In the genomic region with DNA sequence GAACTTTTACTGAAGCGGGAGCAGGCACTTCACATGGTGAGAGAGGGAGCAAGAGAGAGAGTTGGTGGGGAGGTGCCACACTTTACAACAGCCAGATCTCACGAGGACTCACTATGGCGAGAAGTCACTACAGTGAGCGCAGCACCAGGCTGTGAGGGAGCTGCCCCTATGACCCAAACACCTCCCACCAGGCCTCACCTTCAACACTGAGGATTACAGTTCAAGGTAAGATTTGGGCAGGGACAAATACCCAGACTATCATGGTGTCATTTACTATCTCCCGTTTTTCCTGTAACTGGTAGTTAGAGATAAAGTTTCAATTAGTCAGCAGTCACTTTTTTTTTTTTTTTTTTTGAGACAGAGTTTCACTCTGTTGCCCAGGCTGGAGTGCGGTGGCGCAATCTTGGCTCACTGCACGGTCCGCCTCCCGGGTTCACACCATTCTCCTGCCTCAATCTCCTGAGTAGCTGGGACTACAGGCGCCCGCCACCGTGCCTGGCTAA, we compare ENCODE assay signal across 1 cellular context.
A peak's percentile ranks its signal among the peaks of the same experiment; 100 is the strongest.
TF ChIP-seq lines count a peak whose summit lies in the region.

No MANE protein-coding gene starts in this region.

TF ChIP-seq in K562, 482 proteins besides CTCF, POLR2A, EP300 and RAD21 (continued from another document and continues in another):
- TF ChIP-seq, protein P1, sequence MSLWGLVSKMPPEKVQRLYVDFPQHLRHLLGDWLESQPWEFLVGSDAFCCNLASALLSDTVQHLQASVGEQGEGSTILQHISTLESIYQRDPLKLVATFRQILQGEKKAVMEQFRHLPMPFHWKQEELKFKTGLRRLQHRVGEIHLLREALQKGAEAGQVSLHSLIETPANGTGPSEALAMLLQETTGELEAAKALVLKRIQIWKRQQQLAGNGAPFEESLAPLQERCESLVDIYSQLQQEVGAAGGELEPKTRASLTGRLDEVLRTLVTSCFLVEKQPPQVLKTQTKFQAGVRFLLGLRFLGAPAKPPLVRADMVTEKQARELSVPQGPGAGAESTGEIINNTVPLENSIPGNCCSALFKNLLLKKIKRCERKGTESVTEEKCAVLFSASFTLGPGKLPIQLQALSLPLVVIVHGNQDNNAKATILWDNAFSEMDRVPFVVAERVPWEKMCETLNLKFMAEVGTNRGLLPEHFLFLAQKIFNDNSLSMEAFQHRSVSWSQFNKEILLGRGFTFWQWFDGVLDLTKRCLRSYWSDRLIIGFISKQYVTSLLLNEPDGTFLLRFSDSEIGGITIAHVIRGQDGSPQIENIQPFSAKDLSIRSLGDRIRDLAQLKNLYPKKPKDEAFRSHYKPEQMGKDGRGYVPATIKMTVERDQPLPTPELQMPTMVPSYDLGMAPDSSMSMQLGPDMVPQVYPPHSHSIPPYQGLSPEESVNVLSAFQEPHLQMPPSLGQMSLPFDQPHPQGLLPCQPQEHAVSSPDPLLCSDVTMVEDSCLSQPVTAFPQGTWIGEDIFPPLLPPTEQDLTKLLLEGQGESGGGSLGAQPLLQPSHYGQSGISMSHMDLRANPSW (CRISPR knock-in tag; IDR thresholded peaks at IDR 0.05) = no peak
- TF ChIP-seq OTX1 (CRISPR knock-in tag; IDR thresholded peaks at IDR 0.05) = no peak
- peak; percentile 65 for TF ChIP-seq MAFG (tag; conservative IDR thresholded peaks at IDR 0.05)
- no peak for TF ChIP-seq HDGF (IDR thresholded peaks at IDR 0.05)
- peak; percentile 31; the same call in 1 of the 2 replicates for TF ChIP-seq MAFF (IDR thresholded peaks at IDR 0.05; ENCODE audit: low read length)
- TF ChIP-seq, protein P2, sequence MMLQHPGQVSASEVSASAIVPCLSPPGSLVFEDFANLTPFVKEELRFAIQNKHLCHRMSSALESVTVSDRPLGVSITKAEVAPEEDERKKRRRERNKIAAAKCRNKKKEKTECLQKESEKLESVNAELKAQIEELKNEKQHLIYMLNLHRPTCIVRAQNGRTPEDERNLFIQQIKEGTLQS (IDR thresholded peaks at IDR 0.05) = peak; percentile 75
- TF ChIP-seq, protein P2 (CRISPR knock-in tag; conservative IDR thresholded peaks at IDR 0.05) = no peak
- TF ChIP-seq, protein P3, sequence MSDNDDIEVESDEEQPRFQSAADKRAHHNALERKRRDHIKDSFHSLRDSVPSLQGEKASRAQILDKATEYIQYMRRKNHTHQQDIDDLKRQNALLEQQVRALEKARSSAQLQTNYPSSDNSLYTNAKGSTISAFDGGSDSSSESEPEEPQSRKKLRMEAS (CRISPR knock-in tag; IDR thresholded peaks at IDR 0.05) = peak; percentile 20; the same call in 1 of the 2 replicates
- no peak for TF ChIP-seq ZNF75A (CRISPR knock-in tag; IDR thresholded peaks at IDR 0.05)
- no peak for TF ChIP-seq TEAD1 (CRISPR knock-in tag; IDR thresholded peaks at IDR 0.05)
- TF ChIP-seq SMAD1 (IDR thresholded peaks at IDR 0.05; ENCODE audit: low read depth, low read length, partially characterized antibody) = no peak
- TF ChIP-seq ELF2 (CRISPR knock-in tag; IDR thresholded peaks at IDR 0.05) = no peak
- TF ChIP-seq, protein P4, sequence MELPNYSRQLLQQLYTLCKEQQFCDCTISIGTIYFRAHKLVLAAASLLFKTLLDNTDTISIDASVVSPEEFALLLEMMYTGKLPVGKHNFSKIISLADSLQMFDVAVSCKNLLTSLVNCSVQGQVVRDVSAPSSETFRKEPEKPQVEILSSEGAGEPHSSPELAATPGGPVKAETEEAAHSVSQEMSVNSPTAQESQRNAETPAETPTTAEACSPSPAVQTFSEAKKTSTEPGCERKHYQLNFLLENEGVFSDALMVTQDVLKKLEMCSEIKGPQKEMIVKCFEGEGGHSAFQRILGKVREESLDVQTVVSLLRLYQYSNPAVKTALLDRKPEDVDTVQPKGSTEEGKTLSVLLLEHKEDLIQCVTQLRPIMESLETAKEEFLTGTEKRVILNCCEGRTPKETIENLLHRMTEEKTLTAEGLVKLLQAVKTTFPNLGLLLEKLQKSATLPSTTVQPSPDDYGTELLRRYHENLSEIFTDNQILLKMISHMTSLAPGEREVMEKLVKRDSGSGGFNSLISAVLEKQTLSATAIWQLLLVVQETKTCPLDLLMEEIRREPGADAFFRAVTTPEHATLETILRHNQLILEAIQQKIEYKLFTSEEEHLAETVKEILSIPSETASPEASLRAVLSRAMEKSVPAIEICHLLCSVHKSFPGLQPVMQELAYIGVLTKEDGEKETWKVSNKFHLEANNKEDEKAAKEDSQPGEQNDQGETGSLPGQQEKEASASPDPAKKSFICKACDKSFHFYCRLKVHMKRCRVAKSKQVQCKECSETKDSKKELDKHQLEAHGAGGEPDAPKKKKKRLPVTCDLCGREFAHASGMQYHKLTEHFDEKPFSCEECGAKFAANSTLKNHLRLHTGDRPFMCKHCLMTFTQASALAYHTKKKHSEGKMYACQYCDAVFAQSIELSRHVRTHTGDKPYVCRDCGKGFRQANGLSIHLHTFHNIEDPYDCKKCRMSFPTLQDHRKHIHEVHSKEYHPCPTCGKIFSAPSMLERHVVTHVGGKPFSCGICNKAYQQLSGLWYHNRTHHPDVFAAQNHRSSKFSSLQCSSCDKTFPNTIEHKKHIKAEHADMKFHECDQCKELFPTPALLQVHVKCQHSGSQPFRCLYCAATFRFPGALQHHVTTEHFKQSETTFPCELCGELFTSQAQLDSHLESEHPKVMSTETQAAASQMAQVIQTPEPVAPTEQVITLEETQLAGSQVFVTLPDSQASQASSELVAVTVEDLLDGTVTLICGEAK (IDR thresholded peaks at IDR 0.05) = peak; percentile 82
- TF ChIP-seq, protein P4 (CRISPR knock-in tag; IDR thresholded peaks at IDR 0.05) = no peak
- no peak for TF ChIP-seq ILF3 (IDR thresholded peaks at IDR 0.05; ENCODE audit: borderline replicate concordance)
- no peak for TF ChIP-seq NFRKB (IDR thresholded peaks at IDR 0.05; ENCODE audit: low read depth)
- no peak for TF ChIP-seq ZNF551 (CRISPR knock-in tag; IDR thresholded peaks at IDR 0.05)
- TF ChIP-seq MCM7 (IDR thresholded peaks at IDR 0.05) = no peak
- TF ChIP-seq HMG20B (CRISPR knock-in tag; IDR thresholded peaks at IDR 0.05) = no peak
- no peak for TF ChIP-seq MAZ (CRISPR knock-in tag; conservative IDR thresholded peaks at IDR 0.05 in 1 of 2, IDR thresholded peaks at IDR 0.05 in 1 of 2)
- no peak for TF ChIP-seq ZNF79 (CRISPR knock-in tag; IDR thresholded peaks at IDR 0.05; ENCODE audit: low read depth)
- peak; percentile 93 for TF ChIP-seq DPF2 (IDR thresholded peaks at IDR 0.05)
- peak; percentile 72 for TF ChIP-seq NCOR1 (IDR thresholded peaks at IDR 0.05)
- TF ChIP-seq SUPT5H (IDR thresholded peaks at IDR 0.05) = no peak
- TF ChIP-seq BACH1 (tag; IDR thresholded peaks at IDR 0.05) = 0 out of 2 replicates have a peak, but pooled peaks have one; percentile 29
- TF ChIP-seq TEAD4 (IDR thresholded peaks at IDR 0.05; ENCODE audit: low read length) = peak; percentile 73
- TF ChIP-seq TEAD4 (CRISPR knock-in tag; IDR thresholded peaks at IDR 0.05; ENCODE audit: borderline replicate concordance) = no peak
- TF ChIP-seq, protein P5, sequence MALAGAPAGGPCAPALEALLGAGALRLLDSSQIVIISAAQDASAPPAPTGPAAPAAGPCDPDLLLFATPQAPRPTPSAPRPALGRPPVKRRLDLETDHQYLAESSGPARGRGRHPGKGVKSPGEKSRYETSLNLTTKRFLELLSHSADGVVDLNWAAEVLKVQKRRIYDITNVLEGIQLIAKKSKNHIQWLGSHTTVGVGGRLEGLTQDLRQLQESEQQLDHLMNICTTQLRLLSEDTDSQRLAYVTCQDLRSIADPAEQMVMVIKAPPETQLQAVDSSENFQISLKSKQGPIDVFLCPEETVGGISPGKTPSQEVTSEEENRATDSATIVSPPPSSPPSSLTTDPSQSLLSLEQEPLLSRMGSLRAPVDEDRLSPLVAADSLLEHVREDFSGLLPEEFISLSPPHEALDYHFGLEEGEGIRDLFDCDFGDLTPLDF (CRISPR knock-in tag; IDR thresholded peaks at IDR 0.05) = no peak
- TF ChIP-seq, protein P6, sequence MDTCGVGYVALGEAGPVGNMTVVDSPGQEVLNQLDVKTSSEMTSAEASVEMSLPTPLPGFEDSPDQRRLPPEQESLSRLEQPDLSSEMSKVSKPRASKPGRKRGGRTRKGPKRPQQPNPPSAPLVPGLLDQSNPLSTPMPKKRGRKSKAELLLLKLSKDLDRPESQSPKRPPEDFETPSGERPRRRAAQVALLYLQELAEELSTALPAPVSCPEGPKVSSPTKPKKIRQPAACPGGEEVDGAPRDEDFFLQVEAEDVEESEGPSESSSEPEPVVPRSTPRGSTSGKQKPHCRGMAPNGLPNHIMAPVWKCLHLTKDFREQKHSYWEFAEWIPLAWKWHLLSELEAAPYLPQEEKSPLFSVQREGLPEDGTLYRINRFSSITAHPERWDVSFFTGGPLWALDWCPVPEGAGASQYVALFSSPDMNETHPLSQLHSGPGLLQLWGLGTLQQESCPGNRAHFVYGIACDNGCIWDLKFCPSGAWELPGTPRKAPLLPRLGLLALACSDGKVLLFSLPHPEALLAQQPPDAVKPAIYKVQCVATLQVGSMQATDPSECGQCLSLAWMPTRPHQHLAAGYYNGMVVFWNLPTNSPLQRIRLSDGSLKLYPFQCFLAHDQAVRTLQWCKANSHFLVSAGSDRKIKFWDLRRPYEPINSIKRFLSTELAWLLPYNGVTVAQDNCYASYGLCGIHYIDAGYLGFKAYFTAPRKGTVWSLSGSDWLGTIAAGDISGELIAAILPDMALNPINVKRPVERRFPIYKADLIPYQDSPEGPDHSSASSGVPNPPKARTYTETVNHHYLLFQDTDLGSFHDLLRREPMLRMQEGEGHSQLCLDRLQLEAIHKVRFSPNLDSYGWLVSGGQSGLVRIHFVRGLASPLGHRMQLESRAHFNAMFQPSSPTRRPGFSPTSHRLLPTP (IDR thresholded peaks at IDR 0.05; ENCODE audit: borderline replicate concordance, extremely low read depth, insufficient read length) = no peak
- TF ChIP-seq SMAD4 (CRISPR knock-in tag; conservative IDR thresholded peaks at IDR 0.05) = peak; percentile 87
- no peak for TF ChIP-seq MECOM (CRISPR knock-in tag; IDR thresholded peaks at IDR 0.05)
- peak; percentile 33 for TF ChIP-seq DACH1 (IDR thresholded peaks at IDR 0.05; ENCODE audit: partially characterized antibody)
- TF ChIP-seq ESRRA (IDR thresholded peaks at IDR 0.05; ENCODE audit: borderline replicate concordance, low read depth) = no peak; the same call in 1 of the 2 replicates
- no peak for TF ChIP-seq PRPF4 (IDR thresholded peaks at IDR 0.05; ENCODE audit: insufficient read depth, low read depth, low read length, poor library complexity, severe bottlenecking)
- TF ChIP-seq ZFPM2 (CRISPR knock-in tag; IDR thresholded peaks at IDR 0.05) = no peak
- no peak for TF ChIP-seq WHSC1 (IDR thresholded peaks at IDR 0.05; ENCODE audit: low read length)
- no peak for TF ChIP-seq NCOA6 (IDR thresholded peaks at IDR 0.05)
- TF ChIP-seq TCF7 (IDR thresholded peaks at IDR 0.05; ENCODE audit: borderline replicate concordance) = no peak
- TF ChIP-seq ERF (CRISPR knock-in tag; IDR thresholded peaks at IDR 0.05) = no peak
- TF ChIP-seq, protein P7, sequence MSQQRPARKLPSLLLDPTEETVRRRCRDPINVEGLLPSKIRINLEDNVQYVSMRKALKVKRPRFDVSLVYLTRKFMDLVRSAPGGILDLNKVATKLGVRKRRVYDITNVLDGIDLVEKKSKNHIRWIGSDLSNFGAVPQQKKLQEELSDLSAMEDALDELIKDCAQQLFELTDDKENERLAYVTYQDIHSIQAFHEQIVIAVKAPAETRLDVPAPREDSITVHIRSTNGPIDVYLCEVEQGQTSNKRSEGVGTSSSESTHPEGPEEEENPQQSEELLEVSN (IDR thresholded peaks at IDR 0.05; ENCODE audit: borderline replicate concordance in 1 of 2, extremely low read depth in 1 of 2, insufficient read depth in 1 of 2, insufficient read length in 1 of 2, low read depth in 1 of 2, low read length in 1 of 2, poor library complexity in 1 of 2, severe bottlenecking in 1 of 2) = peak in 1 of 2 experiments; percentile 54
- TF ChIP-seq U2AF1 (optimal IDR thresholded peaks at IDR 0.05; ENCODE audit: low read depth, low read length) = no peak
- TF ChIP-seq TAF7 (tag; IDR thresholded peaks at IDR 0.05) = no peak
- TF ChIP-seq HDAC2 (IDR thresholded peaks at IDR 0.05) = peak; percentile 61; the same call in 1 of the 2 replicates
- no peak for TF ChIP-seq EWSR1 (IDR thresholded peaks at IDR 0.05; ENCODE audit: borderline replicate concordance, low read depth, partially characterized antibody)
- TF ChIP-seq, protein P8, sequence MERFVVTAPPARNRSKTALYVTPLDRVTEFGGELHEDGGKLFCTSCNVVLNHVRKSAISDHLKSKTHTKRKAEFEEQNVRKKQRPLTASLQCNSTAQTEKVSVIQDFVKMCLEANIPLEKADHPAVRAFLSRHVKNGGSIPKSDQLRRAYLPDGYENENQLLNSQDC (CRISPR knock-in tag; IDR thresholded peaks at IDR 0.05) = no peak
- TF ChIP-seq, protein P9, sequence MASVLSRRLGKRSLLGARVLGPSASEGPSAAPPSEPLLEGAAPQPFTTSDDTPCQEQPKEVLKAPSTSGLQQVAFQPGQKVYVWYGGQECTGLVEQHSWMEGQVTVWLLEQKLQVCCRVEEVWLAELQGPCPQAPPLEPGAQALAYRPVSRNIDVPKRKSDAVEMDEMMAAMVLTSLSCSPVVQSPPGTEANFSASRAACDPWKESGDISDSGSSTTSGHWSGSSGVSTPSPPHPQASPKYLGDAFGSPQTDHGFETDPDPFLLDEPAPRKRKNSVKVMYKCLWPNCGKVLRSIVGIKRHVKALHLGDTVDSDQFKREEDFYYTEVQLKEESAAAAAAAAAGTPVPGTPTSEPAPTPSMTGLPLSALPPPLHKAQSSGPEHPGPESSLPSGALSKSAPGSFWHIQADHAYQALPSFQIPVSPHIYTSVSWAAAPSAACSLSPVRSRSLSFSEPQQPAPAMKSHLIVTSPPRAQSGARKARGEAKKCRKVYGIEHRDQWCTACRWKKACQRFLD (CRISPR knock-in tag; IDR thresholded peaks at IDR 0.05) = no peak
